ENCODE assay signal across 15 cellular contexts in genomic region chr1:17498214-17498613, GRCh38. TPM values are rescaled to one million over a fixed set of nuclear protein-coding genes. Genes with fewer than 3 reads are reported as not detected.
A peak's percentile ranks its signal among the peaks of the same experiment; 100 is the strongest.
DNase-seq lines count a peak whose midpoint lies in the region; ATAC-seq and TF ChIP-seq lines count a peak whose summit lies in the region.
"Had no signal": no experiment of that assay in that cellular context is flagged by ENCODE, and none has a peak within 500 bp of the region (broad histone marks: within the 10 kb centered on the region; RNA-seq: fewer than 3 reads in every experiment).

No MANE protein-coding gene starts in this region.

- H3K4me3 ChIP-seq in mucosa of descending colon = no peak overlapping the region
- H3K4me3 ChIP-seq: SJSA1 had no signal

- ATAC-seq in mucosa of descending colon (peak; percentile 59), HG02938 (IDR thresholded peaks at IDR 0.05; ENCODE audit: unreplicated experiment) (no peak)

- no peaks in the 10 kb centered on the region for H3K36me3 ChIP-seq in mucosa of descending colon (ENCODE audit: low read depth)
- H3K36me3 ChIP-seq: SJSA1 had no signal

- DNase-seq in COLO668 (lab: John Stamatoyannopoulos, UW; ENCODE audit: unreplicated experiment) = peak; percentile 27
- peak; percentile 67 for DNase-seq in LoVo (ENCODE audit: low spot score)
- peak; percentile 82 for DNase-seq in SW480 (ENCODE audit: low spot score)
- DNase-seq in mucosa of descending colon = no peak
- DNase-seq in midbrain (lab: John Stamatoyannopoulos, UW) = no peak
- DNase-seq in DMS 273 treated with DMSO at 0.1 percent for 48 hours (lab: John Stamatoyannopoulos, UW) = no peak
- DNase-seq: DMS79; HCEC 1CT; NCI-H1694; NCI-H2107; NCI-H345; NCI-H526; NK-92 treated with Interleukin-12 subunit alpha and Interleukin-12 subunit beta, amount 100 ng/mL, for 24 hours had no signal

- no peaks in the 10 kb centered on the region for H3K9me3 ChIP-seq in mucosa of descending colon
- H3K9me3 ChIP-seq: SJSA1 had no signal

- TF ChIP-seq CTCF in mucosa of descending colon (IDR thresholded peaks at IDR 0.05) = no peak

- H3K4me1 ChIP-seq in mucosa of descending colon (ENCODE audit: low read depth) = peaks cover 11% of the 10 kb centered on the region
- H3K4me1 ChIP-seq: SJSA1 had no signal

- intact Hi-C loops in mucosa of descending colon (cut with DNase I, micrococcal nuclease) = loop anchor here in 1 of 2 donors (10.0 kb wide), 1 partner anchor 327 kb away; no protein-coding TSS in a partner anchor

RNA-seq across cellular contexts. Expression of gene ARHGEF10L, which starts 41.3 kb away (rescaled TPM):
- total RNA-seq in mucosa of descending colon = 100 to 1,000 TPM in 2 of 3 donors, 10 to 100 TPM in 1; 87.6 to 146 (median 144) TPM

RNA-seq across cellular contexts. Expression of gene RCC2, which starts 58.7 kb away (rescaled TPM):
- 10 to 100 TPM; 47.1 to 73.3 (median 55.1) TPM for total RNA-seq in mucosa of descending colon

Comparison
In these comparisons a context has a peak if more than half of its experiments do, and no peak if none do; other contexts are left out.
1. DNase-seq: peak in COLO668 (single experiment), LoVo (single experiment) and SW480 (single experiment); none in mucosa of descending colon (0 of 3), midbrain (single experiment) and DMS 273 treated with DMSO at 0.1 percent for 48 hours (single experiment).